Comparison of ENCODE assay signal across 8 cellular contexts in the genomic region with DNA sequence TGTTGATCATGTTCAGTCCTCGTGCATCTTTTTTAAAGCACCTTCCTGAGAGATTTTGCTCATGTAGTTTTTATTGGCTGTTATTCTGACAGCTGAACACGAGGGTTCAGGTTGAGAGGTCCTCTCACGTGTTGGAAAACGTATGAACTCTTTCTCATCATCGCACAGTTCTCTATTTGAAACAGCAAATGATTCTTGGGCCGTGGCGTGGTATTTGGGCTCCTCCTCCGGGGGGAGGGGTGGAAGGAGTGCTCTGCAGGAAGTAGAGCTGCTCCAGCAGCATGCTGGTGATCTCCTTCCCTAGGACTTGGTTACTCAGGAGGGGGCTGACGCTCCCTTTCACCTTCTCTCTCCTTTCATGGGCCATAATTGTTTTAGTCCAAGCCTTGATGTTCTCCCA.
A peak's percentile ranks its signal among the peaks of the same experiment; 100 is the strongest.
DNase-seq lines count a peak whose midpoint lies in the region; ATAC-seq and TF ChIP-seq lines count a peak whose summit lies in the region.

No MANE protein-coding gene starts in this region.

- peak overlapping the region; percentile 72 for H3K27ac Mint-ChIP-seq in dendritic cell treated with granulocyte-macrophage colony-stimulating factor and Interleukin-4, amounts not matched to agents 40 ng/mL and 50 ng/mL, for 4 days

- no peaks in the 10 kb centered on the region for H3K9me3 Mint-ChIP-seq in dendritic cell treated with granulocyte-macrophage colony-stimulating factor and Interleukin-4, amounts not matched to agents 40 ng/mL and 50 ng/mL, for 4 days

- no peaks in the 10 kb centered on the region for H3K9me3 ChIP-seq in ovary

- intact Hi-C loops in dendritic cell treated with granulocyte-macrophage colony-stimulating factor and Interleukin-4, amounts not matched to agents 40 ng/mL and 50 ng/mL, for 4 days (cut with micrococcal nuclease): loop anchor here (5.0 kb wide), 1 partner anchor 69 kb away; a partner anchor contains a TSS
- intact Hi-C loops in ovary (cut with DNase I): no loop called here

- peak; percentile 55 for ATAC-seq in GM21737 (IDR thresholded peaks at IDR 0.05; ENCODE audit: unreplicated experiment)

- no peak for TF ChIP-seq CTCF in GM06990 (IDR thresholded peaks at IDR 0.05; ENCODE audit: insufficient read depth, low read length, poor library complexity, severe bottlenecking)
- no peak for TF ChIP-seq CTCF in ovary (IDR thresholded peaks at IDR 0.05)
- TF ChIP-seq CTCF in GM13977 (IDR thresholded peaks at IDR 0.05; ENCODE audit: extremely low read depth, insufficient read depth, missing control alignments): no peak

- TF ChIP-seq EP300 in ovary (IDR thresholded peaks at IDR 0.05): no peak

- peaks cover 2% of the 10 kb centered on the region for H3K27me3 Mint-ChIP-seq in dendritic cell treated with granulocyte-macrophage colony-stimulating factor and Interleukin-4, amounts not matched to agents 40 ng/mL and 50 ng/mL, for 4 days

- H3K27ac ChIP-seq in ovary: no peak overlapping the region

- H3K36me3 ChIP-seq in GM06990 (ENCODE audit: control insufficient read depth, insufficient read depth, low read length): no peaks in the 10 kb centered on the region
- no peaks in the 10 kb centered on the region for H3K36me3 ChIP-seq in ovary

- peaks cover 13% of the 10 kb centered on the region for H3K4me1 ChIP-seq in ovary (ENCODE audit: insufficient read depth)

- DNase-seq in GM06990 (ENCODE audit: extremely low read depth, insufficient read length): peak; percentile 60
- DNase-seq in NOMO-1 treated with dmso at 0.1 percent for 144 hours (lab: John Stamatoyannopoulos, UW; ENCODE audit: unreplicated experiment): peak; percentile 69
- DNase-seq in ovary: peak in 4 of 5 donors; percentile 51 to 63 (median 56)
- DNase-seq in putamen (ENCODE audit: low spot score): no peak
- no peak for DNase-seq in NCI-H526 treated with DMSO at 0.1 percent for 48 hours (lab: John Stamatoyannopoulos, UW)
- no peak for DNase-seq in GM13977 (ENCODE audit: low spot score)

- H3K36me3 Mint-ChIP-seq in dendritic cell treated with granulocyte-macrophage colony-stimulating factor and Interleukin-4, amounts not matched to agents 40 ng/mL and 50 ng/mL, for 4 days (ENCODE audit: low read depth): no peaks in the 10 kb centered on the region

- H3K27me3 ChIP-seq in GM06990 (replicated peaks; ENCODE audit: control insufficient read depth, insufficient read depth, low read length) (no peaks in the 10 kb centered on the region), ovary (no peaks in the 10 kb centered on the region)

- TF ChIP-seq POLR2A in ovary (IDR thresholded peaks at IDR 0.05): no peak

- 4 to 11% (median 7%) methylated on average over 9 of the region's 9 CpGs for WGBS in ovary, 3 donors

- H3K4me3 ChIP-seq in GM06990 (replicated peaks; ENCODE audit: low read depth, low read length) (no peak overlapping the region), ovary (no peak overlapping the region)

- peaks cover 73% of the 10 kb centered on the region for H3K4me1 Mint-ChIP-seq in dendritic cell treated with granulocyte-macrophage colony-stimulating factor and Interleukin-4, amounts not matched to agents 40 ng/mL and 50 ng/mL, for 4 days (ENCODE audit: low read depth)

- in situ Hi-C loops in GM13977 (cut with MboI; ENCODE audit: low pct_unique_long_range_greater_than_20kb, low sequenced_read_pairs, unreplicated experiment): no loop called here

- H3K4me3 Mint-ChIP-seq in dendritic cell treated with granulocyte-macrophage colony-stimulating factor and Interleukin-4, amounts not matched to agents 40 ng/mL and 50 ng/mL, for 4 days: peak overlapping the region; percentile 57

Comparison
In these comparisons a context has a peak if more than half of its experiments do, and no peak if none do; other contexts are left out.
1. DNase-seq: peak in GM06990 (single experiment), NOMO-1 treated with dmso at 0.1 percent for 144 hours (single experiment) and ovary (4 of 5); none in putamen (single experiment), NCI-H526 treated with DMSO at 0.1 percent for 48 hours (single experiment) and GM13977 (single experiment).